Comparison of ENCODE assay signal across 9 cellular contexts in the genomic region with DNA sequence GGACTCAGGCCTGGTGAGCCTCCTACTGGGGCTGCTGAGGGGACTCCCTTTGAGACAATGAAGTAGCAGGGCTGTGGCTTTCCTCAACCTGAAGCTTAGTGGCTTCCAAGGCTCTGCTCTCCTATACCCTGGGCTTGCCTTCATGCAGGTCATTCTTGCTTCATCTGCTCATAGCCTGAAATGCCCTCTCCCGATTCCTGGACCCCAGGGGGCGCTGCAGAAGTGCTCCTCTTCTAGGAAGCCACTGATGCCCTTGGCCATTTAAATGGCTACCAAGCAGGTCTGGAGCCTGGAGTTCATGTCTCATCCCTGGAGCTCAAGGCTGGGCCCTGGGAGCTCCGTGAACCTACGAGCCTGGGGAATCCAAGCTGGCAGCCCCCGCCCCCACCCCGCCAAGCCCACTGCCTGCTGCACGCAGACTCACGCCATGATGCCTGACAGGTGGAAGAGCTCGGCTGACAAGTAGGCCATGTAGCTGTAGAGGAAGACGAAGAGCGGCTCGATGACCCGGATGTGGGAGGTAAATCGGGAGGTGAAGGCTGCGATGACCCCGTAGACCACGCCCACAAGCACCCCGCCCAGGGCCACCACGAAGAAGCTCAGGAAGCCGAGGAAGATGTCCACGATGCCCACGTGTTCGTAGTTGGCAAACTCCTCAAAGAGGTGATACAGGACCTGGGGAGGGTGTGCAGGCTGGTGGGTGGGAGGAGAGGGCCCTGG. TPM values are rescaled to one million over a fixed set of nuclear protein-coding genes. Genes with fewer than 3 reads are reported as not detected.
DNase-seq lines count a peak whose midpoint lies in the region; ATAC-seq and TF ChIP-seq lines count a peak whose summit lies in the region.
"Had no signal": no experiment of that assay in that cellular context is flagged by ENCODE, and none has a peak within 500 bp of the region (broad histone marks: within the 10 kb centered on the region; RNA-seq: fewer than 3 reads in every experiment).

No MANE protein-coding gene starts in this region.

- H3K9me2 ChIP-seq in HCT116 (ENCODE audit: insufficient read depth) = no peaks in the 10 kb centered on the region

- H3K36me3 ChIP-seq in HCT116 (ENCODE audit: control insufficient read depth in 1 of 2, insufficient read depth in 2 of 2, low read length in 2 of 2) (no peaks in the 10 kb centered on the region), vagina (peaks cover 0 to 18% of the 10 kb centered on the region in 2 donors)
- H3K36me3 ChIP-seq: HAP-1 had no signal

- H3K9me3 Mint-ChIP-seq in Calu3 (ENCODE audit: low read depth, unreplicated experiment) = no peaks in the 10 kb centered on the region
- H3K9me3 Mint-ChIP-seq in activated CD4-positive, alpha-beta memory T cell treated with anti-CD3 and anti-CD28 coated beads for 36 hours = no peaks in the 10 kb centered on the region
- H3K9me3 Mint-ChIP-seq in mesothelial cell of epicardium = no peaks in the 10 kb centered on the region

- intact Hi-C loops in Calu3 (cut with micrococcal nuclease; ENCODE audit: unreplicated experiment) = no loop called here
- intact Hi-C loops in HCT116 (cut with micrococcal nuclease) = no loop called here
- intact Hi-C loops in activated CD4-positive, alpha-beta memory T cell treated with anti-CD3 and anti-CD28 coated beads for 36 hours (cut with micrococcal nuclease) = no loop called here
- intact Hi-C loops in vagina (cut with DNase I) = no loop called here

- H3K4me1 ChIP-seq in HCT116 (ENCODE audit: control insufficient read depth in 1 of 2, insufficient read depth in 2 of 2, low read length in 2 of 2) = peaks cover 17 to 44% of the 10 kb centered on the region in 2 experiments
- H3K4me1 ChIP-seq in vagina = peaks cover 25% of the 10 kb centered on the region

- TF ChIP-seq POLR2A in HCT116 (IDR thresholded peaks at IDR 0.05; ENCODE audit: borderline replicate concordance, extremely low read depth, insufficient read depth, insufficient read length) (no peak), vagina (IDR thresholded peaks at IDR 0.05) (no peak)

- RAD21 ChIA-PET in HCT116 (lab: Charles Lee; ENCODE audit: low non-redundant PET in 1 of 2, low total read pairs in 2 of 2, uncharacterized antibody in 2 of 2, unreplicated experiment in 2 of 2) = interaction anchor here in 1 of 2 experiments (0.6 kb wide), 1 partner anchor 43 kb away, joined by 3 read pairs; no protein-coding TSS in a partner anchor

- H3K4me1 Mint-ChIP-seq in Calu3 (ENCODE audit: low read depth, unreplicated experiment) (no peaks in the 10 kb centered on the region), mesothelial cell of epicardium (peaks cover 5% of the 10 kb centered on the region)
- peaks cover 35% of the 10 kb centered on the region for H3K4me1 Mint-ChIP-seq in activated CD4-positive, alpha-beta memory T cell treated with anti-CD3 and anti-CD28 coated beads for 36 hours (ENCODE audit: low read depth)

- H3K4me3 Mint-ChIP-seq in Calu3 (ENCODE audit: low read depth, unreplicated experiment) = no peak overlapping the region
- no peak overlapping the region for H3K4me3 Mint-ChIP-seq in activated CD4-positive, alpha-beta memory T cell treated with anti-CD3 and anti-CD28 coated beads for 36 hours
- no peak overlapping the region for H3K4me3 Mint-ChIP-seq in mesothelial cell of epicardium

- no peak for TF ChIP-seq CTCF in Calu3 (IDR thresholded peaks at IDR 0.05; ENCODE audit: unreplicated experiment)
- TF ChIP-seq CTCF in HCT116 (IDR thresholded peaks at IDR 0.05 in 2 of 3, conservative IDR thresholded peaks at IDR 0.05 in 1 of 3; ENCODE audit: borderline replicate concordance in 1 of 3, insufficient read depth in 1 of 3, low read depth in 2 of 3, low read length in 2 of 3) = peak; percentile 57 to 72 (median 67); a peak in 5 of 6 replicates
- TF ChIP-seq CTCF in mesothelial cell of epicardium (IDR thresholded peaks at IDR 0.05; ENCODE audit: unreplicated experiment) = peak; percentile 14
- TF ChIP-seq CTCF in vagina (IDR thresholded peaks at IDR 0.05) = no peak

- BruUV-seq in Calu3 (replicated peaks; lab: Mats Ljungman, UMichigan) (no TSS peak), HCT116 (replicated peaks; lab: Mats Ljungman, UMichigan) (no TSS peak)

- no peaks in the 10 kb centered on the region for H3K9me3 ChIP-seq in HCT116 (ENCODE audit: control insufficient read depth in 1 of 2, insufficient read depth in 1 of 2, low read depth in 1 of 2, low read length in 2 of 2)
- H3K9me3 ChIP-seq in vagina = no peaks in the 10 kb centered on the region
- H3K9me3 ChIP-seq: HAP-1, SJSA1 had no signal

- no peak overlapping the region for H3K27ac ChIP-seq in HCT116 (ENCODE audit: low read depth, low read length)
- H3K27ac ChIP-seq in vagina = no peak overlapping the region
- H3K27ac ChIP-seq: SJSA1 had no signal

- TF ChIP-seq RAD21 in HCT116 (IDR thresholded peaks at IDR 0.05; ENCODE audit: low read depth) = peak; percentile 63

- H3K27me3 ChIP-seq in HCT116 (ENCODE audit: insufficient read depth, low read length) (no peaks in the 10 kb centered on the region), vagina (no peaks in the 10 kb centered on the region)
- H3K27me3 ChIP-seq: SJSA1 had no signal

- H3K27ac Mint-ChIP-seq in Calu3 (ENCODE audit: unreplicated experiment) = no peak overlapping the region
- H3K27ac Mint-ChIP-seq in activated CD4-positive, alpha-beta memory T cell treated with anti-CD3 and anti-CD28 coated beads for 36 hours = no peak overlapping the region
- H3K27ac Mint-ChIP-seq in mesothelial cell of epicardium = no peak overlapping the region

- peak; percentile 51 for ATAC-seq in HCT116

- DNase-seq in Calu3 (peak; percentile 45), HCT116 (ENCODE audit: low read depth, low spot score) (peak; percentile 38), mesothelial cell of epicardium (ENCODE audit: low spot score in 2 of 2, unreplicated experiment in 2 of 2) (no peak), vagina (ENCODE audit: extremely low spot score in 2 of 2) (no peak), NCI-H187 treated with DMSO at 0.1 percent for 48 hours (lab: John Stamatoyannopoulos, UW) (no peak), HK-2 (ENCODE audit: unreplicated experiment) (no peak)
- DNase-seq in activated CD4-positive, alpha-beta memory T cell treated with anti-CD3 and anti-CD28 coated beads for 36 hours = peak; percentile 61

- H3K27me3 Mint-ChIP-seq in Calu3 (ENCODE audit: unreplicated experiment) (no peaks in the 10 kb centered on the region), mesothelial cell of epicardium (ENCODE audit: low read depth) (no peaks in the 10 kb centered on the region)
- H3K27me3 Mint-ChIP-seq in activated CD4-positive, alpha-beta memory T cell treated with anti-CD3 and anti-CD28 coated beads for 36 hours = no peaks in the 10 kb centered on the region

- no peaks in the 10 kb centered on the region for H3K79me2 ChIP-seq in HCT116 (ENCODE audit: insufficient read depth, low read length)

- H3K4me3 ChIP-seq in HCT116 (replicated peaks in 1 of 2; ENCODE audit: low read depth in 1 of 2, low read length in 2 of 2) = no peak overlapping the region
- H3K4me3 ChIP-seq in vagina = no peak overlapping the region
- H3K4me3 ChIP-seq: HAP-1, SJSA1 had no signal

- no peak overlapping the region for H3K9ac ChIP-seq in HCT116 (ENCODE audit: low read length)

- CTCF ChIA-PET in Calu3 (lab: Charles Lee) (no interaction called here), HCT116 (lab: Charles Lee) (interaction anchor here (0.7 to 1.4 kb wide), 6 partner anchors 8 to 213 kb away, joined by 3 to 5 read pairs (median 3); partner anchors contain the start of gene SLC9A1)
- CTCF ChIA-PET in activated CD4-positive, alpha-beta memory T cell treated with anti-CD3 and anti-CD28 coated beads for 36 hours (lab: Charles Lee) = interaction anchor here (0.7 to 1.7 kb wide), 6 partner anchors 11 to 174 kb away, joined by 3 to 6 read pairs (median 4); partner anchors contain the start of gene SLC9A1

- H4K20me1 ChIP-seq in HCT116 (ENCODE audit: insufficient read depth) = no peaks in the 10 kb centered on the region

- no peak overlapping the region for H2AFZ ChIP-seq in HCT116 (ENCODE audit: low read depth, low read length, poor library complexity, severe bottlenecking)

- H3K4me2 ChIP-seq in HCT116 (ENCODE audit: low read length) = no peak overlapping the region

- POLR2A ChIA-PET in HCT116 (lab: Charles Lee) = interaction anchor here (1.3 kb wide), 1 partner anchor 46 kb away, joined by 4 read pairs; the partner anchor contains the start of gene SLC9A1
- POLR2A ChIA-PET in activated CD4-positive, alpha-beta memory T cell treated with anti-CD3 and anti-CD28 coated beads for 36 hours (lab: Charles Lee) = no interaction called here

- H3K36me3 Mint-ChIP-seq in Calu3 (ENCODE audit: insufficient read depth, unreplicated experiment) = peaks cover 4% of the 10 kb centered on the region
- peaks cover 12% of the 10 kb centered on the region for H3K36me3 Mint-ChIP-seq in activated CD4-positive, alpha-beta memory T cell treated with anti-CD3 and anti-CD28 coated beads for 36 hours
- peaks cover 19% of the 10 kb centered on the region for H3K36me3 Mint-ChIP-seq in mesothelial cell of epicardium

TF ChIP-seq in HCT116, 20 proteins besides CTCF, POLR2A, EP300 and RAD21 (continues in another document):
- TF ChIP-seq YY1 (IDR thresholded peaks at IDR 0.05; ENCODE audit: extremely low read depth, insufficient replicate concordance, low read depth, low read length) (no peak), POLR2AphosphoS5 (IDR thresholded peaks at IDR 0.05; ENCODE audit: low read depth, low read length) (no peak), CBX3 (IDR thresholded peaks at IDR 0.05; ENCODE audit: low read depth) (no peak), EZH2phosphoT487 (IDR thresholded peaks at IDR 0.05; ENCODE audit: borderline replicate concordance) (no peak), CEBPB (IDR thresholded peaks at IDR 0.05; ENCODE audit: low read depth) (no peak), ZFX (IDR thresholded peaks at IDR 0.05) (no peak), EGR1 (IDR thresholded peaks at IDR 0.05; ENCODE audit: low read depth) (no peak)
- TF ChIP-seq, protein P1, sequence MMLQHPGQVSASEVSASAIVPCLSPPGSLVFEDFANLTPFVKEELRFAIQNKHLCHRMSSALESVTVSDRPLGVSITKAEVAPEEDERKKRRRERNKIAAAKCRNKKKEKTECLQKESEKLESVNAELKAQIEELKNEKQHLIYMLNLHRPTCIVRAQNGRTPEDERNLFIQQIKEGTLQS (IDR thresholded peaks at IDR 0.05) = no peak
- TF ChIP-seq, protein P2, sequence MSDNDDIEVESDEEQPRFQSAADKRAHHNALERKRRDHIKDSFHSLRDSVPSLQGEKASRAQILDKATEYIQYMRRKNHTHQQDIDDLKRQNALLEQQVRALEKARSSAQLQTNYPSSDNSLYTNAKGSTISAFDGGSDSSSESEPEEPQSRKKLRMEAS (IDR thresholded peaks at IDR 0.05) = no peak

RNA-seq across cellular contexts. Expression of gene SLC9A1, which starts 45.7 kb away (rescaled TPM):
- 16.4 and 17.4 TPM in 2 replicates for total RNA-seq in Calu3 (2022)
- 21.7 TPM for total RNA-seq in HCT116 (2021; ENCODE audit: unreplicated experiment)
- 24.8 and 29.7 TPM in 2 replicates for polyA plus RNA-seq in HCT116 (2012)
- total RNA-seq in activated CD4-positive, alpha-beta memory T cell treated with anti-CD3 and anti-CD28 coated beads for 36 hours = 10 to 100 TPM; 16.0 to 17.8 TPM
- total RNA-seq in mesothelial cell of epicardium = 32.5 to 34.6 TPM (median 33.9 TPM) in 3 replicates
- total RNA-seq in vagina = 10.6 TPM

Comparison
In these comparisons a context has a peak if more than half of its experiments do, and no peak if none do; other contexts are left out.
1. DNase-seq: peak in Calu3 (single experiment), HCT116 (single experiment) and activated CD4-positive, alpha-beta memory T cell treated with anti-CD3 and anti-CD28 coated beads for 36 hours (single experiment); none in mesothelial cell of epicardium (0 of 2), vagina (0 of 2), NCI-H187 treated with DMSO at 0.1 percent for 48 hours (single experiment) and HK-2 (single experiment).
2. CTCF ChIP-seq: peak in HCT116 (3 of 3) and mesothelial cell of epicardium (single experiment); none in Calu3 (single experiment) and vagina (0 of 3).